In the genomic region with DNA sequence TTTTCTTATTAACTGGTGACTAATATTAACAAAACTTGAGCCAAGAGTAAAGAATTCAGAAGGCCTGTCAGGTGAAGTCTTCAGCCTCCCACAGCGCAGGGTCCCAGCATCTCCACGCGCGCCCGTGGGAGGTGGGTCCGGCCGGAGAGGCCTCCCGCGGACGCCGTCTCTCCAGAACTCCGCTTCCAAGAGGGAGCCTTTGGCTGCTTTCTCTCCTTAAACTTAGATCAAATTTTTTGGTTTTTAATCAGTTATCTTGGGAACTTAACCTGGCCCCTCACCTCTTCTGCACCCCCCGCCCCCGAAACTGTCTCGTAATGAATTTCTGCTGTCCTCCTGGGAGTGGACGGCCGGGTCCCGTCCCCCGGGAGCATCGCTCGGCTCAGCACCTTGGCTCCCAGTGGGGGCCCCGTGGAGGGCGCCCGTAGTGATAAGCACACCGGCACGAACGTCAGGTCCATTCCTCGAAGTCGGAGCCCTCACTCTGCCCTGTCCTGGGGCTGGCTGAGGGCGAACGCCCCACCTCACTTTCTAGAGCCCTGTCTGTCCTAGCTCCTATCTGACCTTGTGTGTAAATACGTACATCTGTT, we compare ENCODE assay signal across 23 cellular contexts.
"Had no signal": no experiment of that assay in that cellular context is flagged by ENCODE, and none has a peak within 500 bp of the region (broad histone marks: within the 10 kb centered on the region; RNA-seq: fewer than 3 reads in every experiment).

No MANE protein-coding gene starts in this region.

- FAIRE-seq: keratinocyte had no signal

- H3K27me3 Mint-ChIP-seq: activated naive CD4-positive, alpha-beta T cell treated with anti-CD3 and anti-CD28 coated beads, Interleukin-2, amount 50 U/mL, for 24 hours; naive B cell; progenitor cell of endocrine pancreas had no signal

- H3K4me3 Mint-ChIP-seq: activated naive CD4-positive, alpha-beta T cell treated with anti-CD3 and anti-CD28 coated beads, Interleukin-2, amount 50 U/mL, for 24 hours; dendritic cell treated with granulocyte-macrophage colony-stimulating factor and Interleukin-4, amounts not matched to agents 40 ng/mL and 50 ng/mL, for 4 days; naive B cell; neural progenitor cell had no signal

- H3K4me2 ChIP-seq: neural progenitor cell had no signal

- H3K9ac ChIP-seq: neural progenitor cell had no signal

- ATAC-seq: left colon; lower lobe of right lung; stimulated activated naive CD8-positive, alpha-beta T cell treated with anti-CD3 and anti-CD28 coated beads, Interleukin-15, Interleukin-2, amounts not matched to agents 100 U/mL and 50 U/mL, for 24 hours had no signal

- H3K27ac ChIP-seq: adrenal gland, ascending aorta, brain microvascular endothelial cell, lower lobe of right lung, neural progenitor cell, tibial nerve, WERI-Rb-1 had no signal

- H3K27ac Mint-ChIP-seq: activated naive CD4-positive, alpha-beta T cell treated with anti-CD3 and anti-CD28 coated beads, Interleukin-2, amount 50 U/mL, for 24 hours; dendritic cell treated with granulocyte-macrophage colony-stimulating factor and Interleukin-4, amounts not matched to agents 40 ng/mL and 50 ng/mL, for 4 days; neural progenitor cell; progenitor cell of endocrine pancreas had no signal

- H3K9me3 ChIP-seq: adrenal gland, ascending aorta, lower lobe of right lung, tibial nerve had no signal

- H3K9me3 Mint-ChIP-seq: activated naive CD4-positive, alpha-beta T cell treated with anti-CD3 and anti-CD28 coated beads, Interleukin-2, amount 50 U/mL, for 24 hours; dendritic cell treated with granulocyte-macrophage colony-stimulating factor and Interleukin-4, amounts not matched to agents 40 ng/mL and 50 ng/mL, for 4 days; naive B cell; neural progenitor cell had no signal

- H3K4me3 ChIP-seq: adrenal gland, ascending aorta, lower lobe of right lung, neural progenitor cell, tibial nerve had no signal

- H3K4me1 ChIP-seq: adrenal gland, ascending aorta, lower lobe of right lung had no signal

- H3K36me3 ChIP-seq: neural progenitor cell had no signal

- H3K36me3 Mint-ChIP-seq: activated naive CD4-positive, alpha-beta T cell treated with anti-CD3 and anti-CD28 coated beads, Interleukin-2, amount 50 U/mL, for 24 hours; naive B cell had no signal

- DNase-seq: activated CD4-positive, CD25-positive, alpha-beta regulatory T cell treated with anti-CD3 and anti-CD28 coated beads, Interleukin-2, amount 50 U/mL, for 72 hours; activated effector memory CD4-positive, alpha-beta T cell treated with anti-CD3 and anti-CD28 coated beads, Interleukin-2, amount 50 U/mL, for 16 hours; activated T-cell treated with anti-CD3 and anti-CD28 coated beads, Interleukin-2, amount 50 U/mL, for 48 hours; adrenal gland; brain microvascular endothelial cell; caudate nucleus; effector CD4-positive, alpha-beta T cell; erythroblast; foreskin fibroblast; left colon; lower lobe of right lung; naive B cell; retina; stimulated activated CD4-positive, alpha-beta T cell treated with anti-CD3 and anti-CD28 coated beads, Interleukin-4, amount 100 ng/mL, for 24 hours; stimulated activated naive CD8-positive, alpha-beta T cell treated with anti-CD3 and anti-CD28 coated beads, Interleukin-15, Interleukin-2, amounts not matched to agents 100 U/mL and 50 U/mL, for 24 hours; WERI-Rb-1 had no signal

- H2AFZ ChIP-seq: neural progenitor cell had no signal

- H3K27me3 ChIP-seq: adrenal gland, ascending aorta, brain microvascular endothelial cell, tibial nerve had no signal
